13 cellular contexts compared by ENCODE assay signal in genomic region chr5:8907168-8907868, GRCh38.
DNase-seq lines count a peak whose midpoint lies in the region; FAIRE-seq and TF ChIP-seq lines count a peak whose summit lies in the region.
"Had no signal": no experiment of that assay in that cellular context is flagged by ENCODE, and none has a peak within 500 bp of the region (broad histone marks: within the 10 kb centered on the region; RNA-seq: fewer than 3 reads in every experiment).

No MANE protein-coding gene starts in this region.

- CTCF ChIA-PET in activated naive CD4-positive, alpha-beta T cell treated with anti-CD3 and anti-CD28 coated beads, Interleukin-2, amount 10 ng/mL, durations not matched to agents 7 days and 5 days (lab: Charles Lee) = interaction anchor here (1.4 to 1.6 kb wide), 2 partner anchors 8 to 18 kb away, joined by 3 to 4 read pairs; no protein-coding TSS in a partner anchor

- H3K9me3 Mint-ChIP-seq in activated naive CD4-positive, alpha-beta T cell treated with anti-CD3 and anti-CD28 coated beads, Interleukin-2, amount 10 ng/mL, durations not matched to agents 7 days and 5 days = peaks cover 8% of the 10 kb centered on the region

- no peak for TF ChIP-seq CTCF in spleen (IDR thresholded peaks at IDR 0.05 in 8 of 11, conservative IDR thresholded peaks at IDR 0.05 in 3 of 11)

- no peaks in the 10 kb centered on the region for H3K4me1 Mint-ChIP-seq in activated naive CD4-positive, alpha-beta T cell treated with anti-CD3 and anti-CD28 coated beads, Interleukin-2, amount 10 ng/mL, durations not matched to agents 7 days and 5 days
- H3K4me1 Mint-ChIP-seq: activated naive CD8-positive, alpha-beta T cell treated with anti-CD3 and anti-CD28 coated beads, Interleukin-2, amount 50 U/mL, for 24 hours had no signal

- WGBS in spleen, 5 donors = 65 to 75% (median 67%) methylated on average over 8 of the region's 8 CpGs

- H3K27ac ChIP-seq in epithelial cell of prostate (peak overlapping the region; percentile 93), spleen (no peak overlapping the region)
- H3K27ac ChIP-seq: VCaP had no signal

- intact Hi-C loops in spleen (cut with DNase I; ENCODE audit: low total_unique reads) = no loop called here

- H3K4me1 ChIP-seq in spleen = no peaks in the 10 kb centered on the region

- H3K36me3 ChIP-seq in spleen = no peaks in the 10 kb centered on the region

- H3K36me3 Mint-ChIP-seq in activated naive CD4-positive, alpha-beta T cell treated with anti-CD3 and anti-CD28 coated beads, Interleukin-2, amount 10 ng/mL, durations not matched to agents 7 days and 5 days = no peaks in the 10 kb centered on the region

- DNase-seq in GM03348 (ENCODE audit: low spot score) (peak; percentile 55), RCC 7860 (ENCODE audit: low spot score) (peak; percentile 99), epithelial cell of prostate (ENCODE audit: low read depth, low spot score) (peak; percentile 71), renal cortical epithelial cell (ENCODE audit: low read depth) (peak; percentile 82), spleen (no peak), CD1c-positive myeloid dendritic cell (ENCODE audit: extremely low spot score) (no peak)
- DNase-seq in stimulated activated CD4-positive, alpha-beta T cell treated with anti-CD3 and anti-CD28 coated beads, Interleukin-15, amount 100 ng/mL, for 24 hours = no peak
- no peak for DNase-seq in activated naive CD4-positive, alpha-beta T cell treated with anti-CD3 and anti-CD28 coated beads, Interleukin-2, amount 10 ng/mL, durations not matched to agents 7 days and 5 days
- DNase-seq: effector CD8-positive, alpha-beta T cell; SIG-M5 had no signal

- H3K4me3 ChIP-seq in spleen = no peak overlapping the region

- H3K9me3 ChIP-seq in spleen = peaks cover 0 to 6% (median 0%) of the 10 kb centered on the region in 8 donors

- H3K27ac Mint-ChIP-seq in activated naive CD4-positive, alpha-beta T cell treated with anti-CD3 and anti-CD28 coated beads, Interleukin-2, amount 10 ng/mL, durations not matched to agents 7 days and 5 days = no peak overlapping the region
- H3K27ac Mint-ChIP-seq: activated naive CD8-positive, alpha-beta T cell treated with anti-CD3 and anti-CD28 coated beads, Interleukin-2, amount 50 U/mL, for 24 hours; mesothelial cell of epicardium had no signal

- no peaks in the 10 kb centered on the region for H3K27me3 Mint-ChIP-seq in activated naive CD4-positive, alpha-beta T cell treated with anti-CD3 and anti-CD28 coated beads, Interleukin-2, amount 10 ng/mL, durations not matched to agents 7 days and 5 days
- H3K27me3 Mint-ChIP-seq: activated naive CD8-positive, alpha-beta T cell treated with anti-CD3 and anti-CD28 coated beads, Interleukin-2, amount 50 U/mL, for 24 hours had no signal

- no peak for TF ChIP-seq POLR2A in spleen (IDR thresholded peaks at IDR 0.05)

- H3K4me3 Mint-ChIP-seq in activated naive CD4-positive, alpha-beta T cell treated with anti-CD3 and anti-CD28 coated beads, Interleukin-2, amount 10 ng/mL, durations not matched to agents 7 days and 5 days = no peak overlapping the region
- H3K4me3 Mint-ChIP-seq: activated naive CD8-positive, alpha-beta T cell treated with anti-CD3 and anti-CD28 coated beads, Interleukin-2, amount 50 U/mL, for 24 hours; mesothelial cell of epicardium had no signal

- no peaks in the 10 kb centered on the region for H3K27me3 ChIP-seq in spleen (replicated peaks in 1 of 7)

- peak; percentile 100 for FAIRE-seq in RCC 7860 (lab: Jason Lieb, UNC)

Comparison
In these comparisons a context has a peak if more than half of its experiments do, and no peak if none do; other contexts are left out.
1. DNase-seq: peak in GM03348 (single experiment), RCC 7860 (single experiment), epithelial cell of prostate (single experiment) and renal cortical epithelial cell (single experiment); none in stimulated activated CD4-positive, alpha-beta T cell treated with anti-CD3 and anti-CD28 coated beads, Interleukin-15, amount 100 ng/mL, for 24 hours (single experiment), spleen (single experiment), activated naive CD4-positive, alpha-beta T cell treated with anti-CD3 and anti-CD28 coated beads, Interleukin-2, amount 10 ng/mL, durations not matched to agents 7 days and 5 days (single experiment) and CD1c-positive myeloid dendritic cell (single experiment).